Comparison of ENCODE assay signal across 8 cellular contexts in the genomic region with DNA sequence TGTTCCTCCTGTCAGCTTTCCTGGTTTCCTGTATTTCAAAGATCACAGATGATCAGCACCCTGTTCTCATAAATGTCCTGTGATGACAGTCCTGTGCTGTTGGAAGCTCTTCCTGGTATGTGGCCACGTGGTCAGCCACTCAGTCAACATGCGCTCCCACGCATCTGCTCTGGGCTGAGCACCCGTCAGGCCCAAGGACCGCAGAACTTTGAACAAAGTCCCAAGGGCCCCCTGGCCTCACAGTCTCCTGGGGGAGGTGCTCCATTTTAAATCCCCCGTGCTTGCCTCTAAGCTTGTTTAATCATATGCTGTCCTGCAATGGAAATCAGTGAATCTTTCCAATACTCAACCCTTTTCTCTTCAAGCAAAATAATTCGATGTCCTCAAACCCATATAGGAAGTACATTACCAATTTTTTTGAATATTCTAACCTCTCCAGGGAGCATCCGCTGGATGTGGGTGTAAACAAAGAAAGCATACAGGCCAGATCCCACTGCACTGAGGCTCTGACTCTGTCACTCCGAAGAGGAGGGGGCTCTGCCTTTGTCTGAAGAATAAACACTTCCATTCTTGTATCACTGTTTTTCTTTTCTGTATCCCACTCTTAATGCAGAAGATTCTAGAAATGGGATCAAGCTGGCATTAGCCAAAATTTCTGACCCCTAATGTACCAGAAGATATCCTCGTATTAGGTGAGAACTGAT.
A peak's percentile ranks its signal among the peaks of the same experiment; 100 is the strongest.
DNase-seq lines count a peak whose midpoint lies in the region; ATAC-seq and TF ChIP-seq lines count a peak whose summit lies in the region.

No MANE protein-coding gene starts in this region.

- intact Hi-C loops in activated T-helper 1 cell treated with anti-CD3 and anti-CD28 coated beads, Interleukin-12 subunit alpha, Interleukin-12 subunit beta, Interleukin-2, Interleukin-4 antibody, amounts not matched to agents 30 ng/mL and 10 ng/mL and 1 ng/mL, durations not matched to agents 14 hours and 24 hours and 36 hours (cut with micrococcal nuclease) = no loop called here

- H3K4me1 Mint-ChIP-seq in naive thymus-derived CD8-positive, alpha-beta T cell = peaks cover 14 to 45% (median 41%) of the 10 kb centered on the region in 4 donors
- H3K4me1 Mint-ChIP-seq in activated T-helper 1 cell treated with anti-CD3 and anti-CD28 coated beads, Interleukin-12 subunit alpha, Interleukin-12 subunit beta, Interleukin-2, Interleukin-4 antibody, amounts not matched to agents 30 ng/mL and 10 ng/mL and 1 ng/mL, durations not matched to agents 14 hours and 24 hours and 36 hours (ENCODE audit: low read depth) = no peaks in the 10 kb centered on the region
- peaks cover 21% of the 10 kb centered on the region for H3K4me1 Mint-ChIP-seq in nephron progenitor cell

- POLR2A ChIA-PET in naive thymus-derived CD8-positive, alpha-beta T cell (lab: Charles Lee) = no interaction called here

- H3K27me3 Mint-ChIP-seq in naive thymus-derived CD8-positive, alpha-beta T cell = no peaks in the 10 kb centered on the region
- peaks cover 1% of the 10 kb centered on the region for H3K27me3 Mint-ChIP-seq in activated T-helper 1 cell treated with anti-CD3 and anti-CD28 coated beads, Interleukin-12 subunit alpha, Interleukin-12 subunit beta, Interleukin-2, Interleukin-4 antibody, amounts not matched to agents 30 ng/mL and 10 ng/mL and 1 ng/mL, durations not matched to agents 14 hours and 24 hours and 36 hours (ENCODE audit: insufficient read depth)
- H3K27me3 Mint-ChIP-seq in nephron progenitor cell (ENCODE audit: low read depth, poor library complexity) = no peaks in the 10 kb centered on the region

- H3K4me3 Mint-ChIP-seq in naive thymus-derived CD8-positive, alpha-beta T cell = peak overlapping the region in 1 of 10 donors; percentile 19
- no peak overlapping the region for H3K4me3 Mint-ChIP-seq in activated T-helper 1 cell treated with anti-CD3 and anti-CD28 coated beads, Interleukin-12 subunit alpha, Interleukin-12 subunit beta, Interleukin-2, Interleukin-4 antibody, amounts not matched to agents 30 ng/mL and 10 ng/mL and 1 ng/mL, durations not matched to agents 14 hours and 24 hours and 36 hours
- H3K4me3 Mint-ChIP-seq in nephron progenitor cell = no peak overlapping the region

- no peaks in the 10 kb centered on the region for H3K9me3 Mint-ChIP-seq in naive thymus-derived CD8-positive, alpha-beta T cell
- H3K9me3 Mint-ChIP-seq in activated T-helper 1 cell treated with anti-CD3 and anti-CD28 coated beads, Interleukin-12 subunit alpha, Interleukin-12 subunit beta, Interleukin-2, Interleukin-4 antibody, amounts not matched to agents 30 ng/mL and 10 ng/mL and 1 ng/mL, durations not matched to agents 14 hours and 24 hours and 36 hours = no peaks in the 10 kb centered on the region
- no peaks in the 10 kb centered on the region for H3K9me3 Mint-ChIP-seq in nephron progenitor cell

- no peak for TF ChIP-seq CTCF in nephron progenitor cell (IDR thresholded peaks at IDR 0.05)

- H3K36me3 Mint-ChIP-seq in naive thymus-derived CD8-positive, alpha-beta T cell = peaks cover 5 to 54% (median 12%) of the 10 kb centered on the region in 3 donors
- H3K36me3 Mint-ChIP-seq in activated T-helper 1 cell treated with anti-CD3 and anti-CD28 coated beads, Interleukin-12 subunit alpha, Interleukin-12 subunit beta, Interleukin-2, Interleukin-4 antibody, amounts not matched to agents 30 ng/mL and 10 ng/mL and 1 ng/mL, durations not matched to agents 14 hours and 24 hours and 36 hours (ENCODE audit: low read depth) = peaks cover 6% of the 10 kb centered on the region
- peaks cover 45% of the 10 kb centered on the region for H3K36me3 Mint-ChIP-seq in nephron progenitor cell (ENCODE audit: low read depth)

- ATAC-seq in GM18861 (IDR thresholded peaks at IDR 0.05; ENCODE audit: unreplicated experiment) = peak; percentile 53
- peak; percentile 77 for ATAC-seq in HG02588 (IDR thresholded peaks at IDR 0.05; ENCODE audit: unreplicated experiment)
- no peak for ATAC-seq in naive thymus-derived CD8-positive, alpha-beta T cell

- DNase-seq in SW480 (ENCODE audit: low spot score) (peak; percentile 39), nephron progenitor cell (no peak), NCI-H2107 treated with DMSO at 0.1 percent for 48 hours (lab: John Stamatoyannopoulos, UW; ENCODE audit: unreplicated experiment) (no peak)
- DNase-seq in naive thymus-derived CD8-positive, alpha-beta T cell = no peak
- DNase-seq in stimulated activated naive CD4-positive, alpha-beta T cell (lab: John Stamatoyannopoulos, UW) = no peak
- no peak for DNase-seq in activated T-helper 1 cell treated with anti-CD3 and anti-CD28 coated beads, Interleukin-12 subunit alpha, Interleukin-12 subunit beta, Interleukin-2, Interleukin-4 antibody, amounts not matched to agents 30 ng/mL and 10 ng/mL and 1 ng/mL, durations not matched to agents 14 hours and 24 hours and 36 hours (ENCODE audit: low spot score)

- H3K27ac Mint-ChIP-seq in naive thymus-derived CD8-positive, alpha-beta T cell = peak overlapping the region in 6 of 10 donors; percentile 10 to 84 (median 64)
- no peak overlapping the region for H3K27ac Mint-ChIP-seq in activated T-helper 1 cell treated with anti-CD3 and anti-CD28 coated beads, Interleukin-12 subunit alpha, Interleukin-12 subunit beta, Interleukin-2, Interleukin-4 antibody, amounts not matched to agents 30 ng/mL and 10 ng/mL and 1 ng/mL, durations not matched to agents 14 hours and 24 hours and 36 hours
- H3K27ac Mint-ChIP-seq in nephron progenitor cell = no peak overlapping the region

Comparison
In these comparisons a context has a peak if more than half of its experiments do, and no peak if none do; other contexts are left out.
1. ATAC-seq: peak in GM18861 (single experiment) and HG02588 (single experiment); none in naive thymus-derived CD8-positive, alpha-beta T cell (0 of 2).
2. H3K27ac Mint-ChIP-seq: peak in naive thymus-derived CD8-positive, alpha-beta T cell (6 of 10); none in activated T-helper 1 cell treated with anti-CD3 and anti-CD28 coated beads, Interleukin-12 subunit alpha, Interleukin-12 subunit beta, Interleukin-2, Interleukin-4 antibody, amounts not matched to agents 30 ng/mL and 10 ng/mL and 1 ng/mL, durations not matched to agents 14 hours and 24 hours and 36 hours (single experiment) and nephron progenitor cell (single experiment).